25 cellular contexts compared by ENCODE assay signal in genomic region chr5:81205058-81205457, GRCh38. TPM values are rescaled to one million over a fixed set of nuclear protein-coding genes. Genes with fewer than 3 reads are reported as not detected.
A peak's percentile ranks its signal among the peaks of the same experiment; 100 is the strongest.
DNase-seq lines count a peak whose midpoint lies in the region; ATAC-seq and TF ChIP-seq lines count a peak whose summit lies in the region.
"Had no signal": no experiment of that assay in that cellular context is flagged by ENCODE, and none has a peak within 500 bp of the region (broad histone marks: within the 10 kb centered on the region; RNA-seq: fewer than 3 reads in every experiment).

No MANE protein-coding gene starts in this region.

- no peaks in the 10 kb centered on the region for H3K4me1 Mint-ChIP-seq in stimulated activated effector memory CD8-positive, alpha-beta T cell treated with anti-CD3 and anti-CD28 coated beads, Interleukin-12 subunit alpha, Interleukin-12 subunit beta, amount 100 ng/mL, for 72 hours

- H3K4me3 Mint-ChIP-seq in stimulated activated effector memory CD8-positive, alpha-beta T cell treated with anti-CD3 and anti-CD28 coated beads, Interleukin-12 subunit alpha, Interleukin-12 subunit beta, amount 100 ng/mL, for 72 hours: no peak overlapping the region

- intact Hi-C loops in cardiac septum (cut with DNase I): no loop called here
- intact Hi-C loops in Panc1 (cut with micrococcal nuclease; ENCODE audit: unreplicated experiment): no loop called here

- peak; percentile 4 for TF ChIP-seq CTCF in cardiac muscle cell (IDR thresholded peaks at IDR 0.05; ENCODE audit: low read depth, low read length)
- TF ChIP-seq CTCF in Panc1 (IDR thresholded peaks at IDR 0.05): peak; percentile 17
- peak; percentile 17 for TF ChIP-seq CTCF in choroid plexus epithelial cell (conservative IDR thresholded peaks at IDR 0.05; ENCODE audit: low read depth, low read length)

- no peak for ATAC-seq in Panc1
- ATAC-seq in stimulated activated effector memory CD8-positive, alpha-beta T cell treated with anti-CD3 and anti-CD28 coated beads, Interleukin-12 subunit alpha, Interleukin-12 subunit beta, amount 100 ng/mL, for 72 hours: no peak
- ATAC-seq: HepG2 had no signal

- H3K27me3 ChIP-seq in cardiac muscle cell (no peaks in the 10 kb centered on the region), Panc1 (ENCODE audit: control insufficient read depth, insufficient read depth, low read length) (no peaks in the 10 kb centered on the region)

- peaks cover 24% of the 10 kb centered on the region for H3K36me3 Mint-ChIP-seq in stimulated activated effector memory CD8-positive, alpha-beta T cell treated with anti-CD3 and anti-CD28 coated beads, Interleukin-12 subunit alpha, Interleukin-12 subunit beta, amount 100 ng/mL, for 72 hours

- DNase-seq in cardiac muscle cell (ENCODE audit: low read depth in 1 of 2, low spot score in 1 of 2) (no peak), cardiac septum (ENCODE audit: low spot score) (no peak), Panc1 (ENCODE audit: low read depth, low spot score) (no peak), choroid plexus epithelial cell (ENCODE audit: low read depth) (no peak), middle frontal gyrus (ENCODE audit: extremely low spot score, low spot score) (no peak), NCI-H1417 (lab: John Stamatoyannopoulos, UW) (no peak)
- DNase-seq in stimulated activated effector memory CD8-positive, alpha-beta T cell treated with anti-CD3 and anti-CD28 coated beads, Interleukin-12 subunit alpha, Interleukin-12 subunit beta, amount 100 ng/mL, for 72 hours (ENCODE audit: low spot score in 2 of 2): no peak
- no peak for DNase-seq in activated CD4-positive, CD25-positive, alpha-beta regulatory T cell treated with anti-CD3 and anti-CD28 coated beads, Interleukin-2, amount 50 U/mL, for 72 hours
- DNase-seq: ACHN, DMS153, KBM-7, NCI-H1048, NCI-H1417 treated with DMSO at 0.1 percent for 48 hours, NCI-H1694 treated with DMSO at 0.1 percent for 48 hours, NCI-H2081, NCI-H2227 treated with DMSO at 0.1 percent for 48 hours, NCI-H510A, NCI-H69, OCI-M1, SK-N-SH, SW 1271 had no signal

- H3K9me3 Mint-ChIP-seq in stimulated activated effector memory CD8-positive, alpha-beta T cell treated with anti-CD3 and anti-CD28 coated beads, Interleukin-12 subunit alpha, Interleukin-12 subunit beta, amount 100 ng/mL, for 72 hours: no peaks in the 10 kb centered on the region

- CTCF ChIA-PET in Panc1 (lab: Charles Lee): no interaction called here

- H3K4me1 ChIP-seq in cardiac muscle cell (ENCODE audit: low read depth) (no peaks in the 10 kb centered on the region), Panc1 (ENCODE audit: control insufficient read depth, insufficient read depth, low read length) (no peaks in the 10 kb centered on the region)
- H3K4me1 ChIP-seq: HAP-1 had no signal

- no TSS peak for BruUV-seq in Panc1 (replicated peaks; lab: Mats Ljungman, UMichigan)

- H3K9me3 ChIP-seq in cardiac muscle cell (ENCODE audit: low read depth): no peaks in the 10 kb centered on the region
- no peaks in the 10 kb centered on the region for H3K9me3 ChIP-seq in Panc1 (ENCODE audit: control insufficient read depth, insufficient read depth, low read depth, low read length)
- H3K9me3 ChIP-seq: HAP-1, SK-N-SH had no signal

- POLR2A ChIA-PET in Panc1 (lab: Charles Lee): no interaction called here

- H3K36me3 ChIP-seq in cardiac muscle cell (no peaks in the 10 kb centered on the region), Panc1 (ENCODE audit: control insufficient read depth, insufficient read depth, low read length) (no peaks in the 10 kb centered on the region)
- H3K36me3 ChIP-seq: HAP-1 had no signal

- no peak overlapping the region for H3K4me3 ChIP-seq in cardiac muscle cell
- H3K4me3 ChIP-seq in Panc1 (ENCODE audit: low read depth in 2 of 2, low read length in 2 of 2): no peak overlapping the region
- no peak overlapping the region for H3K4me3 ChIP-seq in choroid plexus epithelial cell (ENCODE audit: low read depth, low read length)
- H3K4me3 ChIP-seq: HAP-1 had no signal

- no peak overlapping the region for H3K27ac ChIP-seq in cardiac muscle cell
- H3K27ac ChIP-seq in Panc1 (ENCODE audit: low read length): no peak overlapping the region
- H3K27ac ChIP-seq: 22Rv1 had no signal

- H3K27ac Mint-ChIP-seq in stimulated activated effector memory CD8-positive, alpha-beta T cell treated with anti-CD3 and anti-CD28 coated beads, Interleukin-12 subunit alpha, Interleukin-12 subunit beta, amount 100 ng/mL, for 72 hours: peak overlapping the region; percentile 70

- in situ Hi-C loops in Panc1 (cut with HindIII; ENCODE audit: low pct_unique_long_range_greater_than_20kb, low sequenced_read_pairs): no loop called here

RNA-seq across cellular contexts. Expression of gene CKMT2, which starts 28.1 kb away (rescaled TPM):
- total RNA-seq in cardiac muscle cell (37.1 and 83.5 TPM in 2 replicates), cardiac septum (1,231 TPM), Panc1 (2021; ENCODE audit: unreplicated experiment) (not detected)
- 25.8 and 62.6 TPM in 2 replicates for polyA plus RNA-seq in cardiac muscle cell
- polyA plus RNA-seq in Panc1 (2012; ENCODE audit: insufficient read length): 0.85 TPM
- total RNA-seq: HT1080 had no signal
- polyA plus RNA-seq: SK-N-SH had no signal

Comparison
In these comparisons a context has a peak if more than half of its experiments do, and no peak if none do; other contexts are left out.
1. RNA of gene CKMT2, which starts 28.1 kb away (total RNA-seq): 1,231 TPM in cardiac septum (single experiment) and 37.1 to 83.5 TPM in cardiac muscle cell; not detected in Panc1 (single experiment); every median in the first group is over 10 times any median in the second.
2. Peak in every context shown above with its lines, with median percentiles within 50 percentile points of each other: CTCF ChIP-seq.